ENCODE assay signal across 8 cellular contexts in genomic region chr2:199851499-199851816, GRCh38. TPM values are rescaled to one million over a fixed set of nuclear protein-coding genes. Genes with fewer than 3 reads are reported as not detected.
DNase-seq lines count a peak whose midpoint lies in the region; ATAC-seq, FAIRE-seq and TF ChIP-seq lines count a peak whose summit lies in the region.

No MANE protein-coding gene starts in this region.

- H3K27ac Mint-ChIP-seq in CD4-positive, alpha-beta T cell = peak overlapping the region; percentile 10

- H3K23me2 ChIP-seq in H1 (ENCODE audit: low read depth, low read length) = peaks cover 2% of the 10 kb centered on the region; the same call in 1 of the 2 replicates

- H4K8ac ChIP-seq in H1 (ENCODE audit: extremely low read depth, insufficient read depth, low read length) = peak overlapping the region; percentile 19; the same call in 1 of the 2 replicates

- no peaks in the 10 kb centered on the region for H3K27me3 Mint-ChIP-seq in CD4-positive, alpha-beta T cell

- no peaks in the 10 kb centered on the region for H4K20me1 ChIP-seq in H1 (replicated peaks in 1 of 2; ENCODE audit: control insufficient read depth in 1 of 2, insufficient read depth in 2 of 2, low read length in 2 of 2)

- H4K5ac ChIP-seq in H1 (ENCODE audit: insufficient read length, low read depth, low read length) = no peak overlapping the region

- H3K4me1 ChIP-seq in NT2/D1 (ENCODE audit: insufficient read depth, insufficient read length) = no peaks in the 10 kb centered on the region
- peaks cover 0 to 9% (median 3%) of the 10 kb centered on the region in 4 experiments; a peak in 3 of 7 replicates for H3K4me1 ChIP-seq in H1 (replicated peaks in 1 of 4; ENCODE audit: control insufficient read depth in 3 of 4, insufficient read depth in 4 of 4, low read length in 3 of 4)
- peaks cover 8% of the 10 kb centered on the region for H3K4me1 ChIP-seq in neuron (ENCODE audit: insufficient read depth, low read length)
- no peaks in the 10 kb centered on the region for H3K4me1 ChIP-seq in small intestine (ENCODE audit: control insufficient read depth in 2 of 2, insufficient read depth in 1 of 2, low read depth in 1 of 2, low read length in 1 of 2)

- H2AK5ac ChIP-seq in H1 (ENCODE audit: low read depth, low read length) = no peak overlapping the region

- H3K27me3 ChIP-seq in CD4-positive, alpha-beta T cell (ENCODE audit: control insufficient read depth, insufficient read depth, low read length) = no peaks in the 10 kb centered on the region
- peaks cover 8% of the 10 kb centered on the region for H3K27me3 ChIP-seq in NT2/D1 (ENCODE audit: insufficient read depth, insufficient read length)
- H3K27me3 ChIP-seq in H1 (replicated peaks in 1 of 4; ENCODE audit: control insufficient read depth in 3 of 4, extremely low read depth in 1 of 4, insufficient read depth in 3 of 4, low read length in 3 of 4) = peaks cover 0 to 2% (median under 1%) of the 10 kb centered on the region in 4 experiments; a peak in 2 of 7 replicates
- peaks cover 28% of the 10 kb centered on the region for H3K27me3 ChIP-seq in neuron (ENCODE audit: insufficient read depth, low read length)
- H3K27me3 ChIP-seq in small intestine (ENCODE audit: control insufficient read depth in 2 of 2, insufficient read depth in 2 of 2, low read length in 2 of 2) = peaks cover 0 to 1% of the 10 kb centered on the region in 2 donors

- H3K79me2 ChIP-seq in H1 (ENCODE audit: control insufficient read depth in 1 of 2, insufficient read depth in 2 of 2, low read length in 2 of 2) = no peaks in the 10 kb centered on the region

- WGBS in H1 (ENCODE audit: extremely low coverage in 1 of 2, insufficient coverage in 1 of 2, insufficient read length in 1 of 2, insufficient replicate concordance in 2 of 2, low coverage in 1 of 2, low lambda C conversion rate in 2 of 2, missing lambda C conversion rate in 1 of 2), 2 experiments = 27% methylated on average over 8 of the region's 8 CpGs; no CpG with 5 or more reads in 1 of the 2 experiments
- WGBS in small intestine, 3 donors = 17 to 34% (median 24%) methylated on average over 8 of the region's 8 CpGs

- no peak for TF ChIP-seq POLR2A in H1 (IDR thresholded peaks at IDR 0.05; ENCODE audit: control extremely low read depth in 1 of 2, low read depth in 2 of 2, low read length in 2 of 2)

- H3K4me3 Mint-ChIP-seq in CD4-positive, alpha-beta T cell = peak overlapping the region; percentile 93

- CTCF ChIA-PET in CD4-positive, alpha-beta T cell (lab: Charles Lee) = interaction anchor here (1.2 kb wide), 1 partner anchor 9 kb away, joined by 4 read pairs; no protein-coding TSS in a partner anchor
- CTCF ChIA-PET in H1 (lab: Charles Lee; ENCODE audit: partially characterized antibody) = interaction anchor here (1.4 to 2.2 kb wide), 2 partner anchors 11 to 126 kb away, joined by 4 to 16 read pairs; no protein-coding TSS in a partner anchor

- H3K9ac ChIP-seq in NT2/D1 (ENCODE audit: insufficient read length, low read depth) = peak overlapping the region; percentile 93
- no peak overlapping the region for H3K9ac ChIP-seq in H1 (replicated peaks in 1 of 4; ENCODE audit: extremely low read depth in 1 of 4, low read depth in 3 of 4, low read length in 3 of 4)

- H2BK5ac ChIP-seq in H1 (ENCODE audit: low read depth, low read length) = no peak overlapping the region

- no peak for TF ChIP-seq EP300 in H1 (IDR thresholded peaks at IDR 0.05; ENCODE audit: borderline replicate concordance in 1 of 2, low read depth in 2 of 2, low read length in 2 of 2)

- peaks cover 6% of the 10 kb centered on the region for H3K4me1 Mint-ChIP-seq in CD4-positive, alpha-beta T cell (ENCODE audit: low read depth)

- no peaks in the 10 kb centered on the region for H3K9me3 Mint-ChIP-seq in CD4-positive, alpha-beta T cell

- no peak for DNase-seq in CD4-positive, alpha-beta T cell
- DNase-seq in NT2/D1 (ENCODE audit: low read depth, low spot score) = no peak
- no peak for DNase-seq in H1 (ENCODE audit: low read depth in 1 of 2, low spot score in 2 of 2)
- DNase-seq in NCI-H526 treated with DMSO at 0.1 percent for 48 hours (lab: John Stamatoyannopoulos, UW) = no peak
- no peak for DNase-seq in small intestine

- no peaks in the 10 kb centered on the region for H3K9me3 ChIP-seq in CD4-positive, alpha-beta T cell (ENCODE audit: control insufficient read depth, low read length)
- no peaks in the 10 kb centered on the region for H3K9me3 ChIP-seq in NT2/D1 (ENCODE audit: insufficient read depth, low read length)
- no peaks in the 10 kb centered on the region for H3K9me3 ChIP-seq in H1 (ENCODE audit: insufficient read depth in 2 of 2, low read depth in 1 of 2, low read length in 1 of 2)
- no peaks in the 10 kb centered on the region for H3K9me3 ChIP-seq in neuron (ENCODE audit: low read length)
- no peaks in the 10 kb centered on the region for H3K9me3 ChIP-seq in small intestine (ENCODE audit: control insufficient read depth, low read depth)

- H2BK15ac ChIP-seq in H1 (ENCODE audit: low read length) = no peak overlapping the region

- H3K14ac ChIP-seq in H1 (ENCODE audit: insufficient read length) = no peak overlapping the region

- 0 out of 2 replicates have a peak overlapping the region, but pooled peaks have one; percentile 32 for H2BK12ac ChIP-seq in H1 (ENCODE audit: low read depth, low read length)

- H2AFZ ChIP-seq in H1 (ENCODE audit: low read length) = 0 out of 2 replicates have a peak overlapping the region, but pooled peaks have one; percentile 70
- H2AFZ ChIP-seq in neuron (ENCODE audit: low read depth, low read length) = peak overlapping the region; percentile 99

- intact Hi-C loops in CD4-positive, alpha-beta T cell (cut with DNase I, micrococcal nuclease) = loop anchor here in 1 of 2 experiments (5.0 kb wide), 1 partner anchor 56 kb away; no protein-coding TSS in a partner anchor

- H3K23ac ChIP-seq in H1 (ENCODE audit: insufficient read length) = no peak overlapping the region

- H3K4me2 ChIP-seq in H1 (ENCODE audit: insufficient read depth in 1 of 2, low read depth in 2 of 2, low read length in 2 of 2) = peak overlapping the region; percentile 79 to 86

- TF ChIP-seq RAD21 in H1 (IDR thresholded peaks at IDR 0.05 in 1 of 2, conservative IDR thresholded peaks at IDR 0.05 in 1 of 2; ENCODE audit: low read depth in 2 of 2, low read length in 2 of 2) = no peak

- H2BK120ac ChIP-seq in H1 (replicated peaks; ENCODE audit: low read depth, low read length) = no peak overlapping the region

- FAIRE-seq in H1 (lab: Jason Lieb, UNC) (no peak), small intestine (lab: Jason Lieb, UNC) (no peak)

- no peak overlapping the region for H3K4ac ChIP-seq in H1 (replicated peaks; ENCODE audit: insufficient read length, low read depth, low read length)

- no peaks in the 10 kb centered on the region for H3K79me1 ChIP-seq in H1 (ENCODE audit: low read depth, low read length)

- H3K36me3 ChIP-seq in NT2/D1 (ENCODE audit: insufficient read depth, insufficient read length, low read length) (no peaks in the 10 kb centered on the region), H1 (ENCODE audit: control insufficient read depth in 2 of 4, insufficient read depth in 4 of 4, low read length in 3 of 4) (no peaks in the 10 kb centered on the region), neuron (ENCODE audit: insufficient read depth, low read length) (no peaks in the 10 kb centered on the region), small intestine (ENCODE audit: control insufficient read depth in 2 of 2, insufficient read depth in 2 of 2, low read length in 2 of 2) (no peaks in the 10 kb centered on the region)

- no peak overlapping the region for H4K91ac ChIP-seq in H1 (replicated peaks; ENCODE audit: insufficient read length, low read length)

- no peak overlapping the region for H3K18ac ChIP-seq in H1 (ENCODE audit: extremely low read depth, low read length)

- ATAC-seq in CD4-positive, alpha-beta T cell (ENCODE audit: poor library complexity) = no peak
- no peak for ATAC-seq in GM21825 (IDR thresholded peaks at IDR 0.05; ENCODE audit: unreplicated experiment)
- ATAC-seq in GM18873 (IDR thresholded peaks at IDR 0.05; ENCODE audit: low FRiP score, unreplicated experiment) = no peak

- no peaks in the 10 kb centered on the region for H3K36me3 Mint-ChIP-seq in CD4-positive, alpha-beta T cell (ENCODE audit: low read depth)

- H3K27ac ChIP-seq in CD4-positive, alpha-beta T cell (ENCODE audit: low read depth, low read length) = no peak overlapping the region
- H3K27ac ChIP-seq in H1 (ENCODE audit: low read depth, low read length) (no peak overlapping the region), small intestine (ENCODE audit: low read depth in 1 of 2, low read length in 1 of 2) (peak overlapping the region in 1 of 2 donors; percentile 72)

- POLR2A ChIA-PET in CD4-positive, alpha-beta T cell (lab: Charles Lee) = interaction anchor here (1.0 kb wide), 1 partner anchor 1012 kb away, joined by 3 read pairs; no protein-coding TSS in a partner anchor
- POLR2A ChIA-PET in H1 (lab: Charles Lee; ENCODE audit: partially characterized antibody) = no interaction called here

- peak overlapping the region; percentile 85 for H3K4me3 ChIP-seq in NT2/D1 (ENCODE audit: insufficient read length, low read depth)
- peak overlapping the region in 3 of 4 experiments; percentile 56 to 81 (median 70); a peak in 5 of 8 replicates for H3K4me3 ChIP-seq in H1 (ENCODE audit: extremely low read depth in 1 of 4, insufficient read depth in 2 of 4, low read depth in 3 of 4, low read length in 4 of 4)
- H3K4me3 ChIP-seq in neuron (ENCODE audit: low read length) = peak overlapping the region; percentile 84
- peak overlapping the region in 1 of 2 donors; percentile 78 for H3K4me3 ChIP-seq in small intestine (ENCODE audit: low read depth in 1 of 2, low read length in 2 of 2)

- H2BK20ac ChIP-seq in H1 (ENCODE audit: low read length) = no peak overlapping the region

- peak; percentile 42 for TF ChIP-seq CTCF in CD4-positive, alpha-beta T cell (IDR thresholded peaks at IDR 0.05)
- TF ChIP-seq CTCF in H1 (IDR thresholded peaks at IDR 0.05; ENCODE audit: control extremely low read depth in 1 of 3, insufficient read depth in 1 of 3, low read depth in 1 of 3, low read length in 3 of 3) = no peak

- no peak overlapping the region for H3K56ac ChIP-seq in H1 (replicated peaks; ENCODE audit: insufficient read length, low read depth, low read length)

RNA-seq across cellular contexts. Expression of gene FTCDNL1, which starts 0.5 kb away (rescaled TPM):
- total RNA-seq in CD4-positive, alpha-beta T cell = 1 to 10 TPM in 1 of 2 experiments, under 1 TPM in 1; 0.78 to 1.3 TPM
- 0.61 and 0.97 TPM in 2 replicates for total RNA-seq in H1 (2021; fragmentation: NEBNext Ultra II Directional; extraction: Animal tissue kit (Norgen Biotek cat#: 25700))
- polyA plus RNA-seq in H1 (2011; rRNA removed) = 0.38 and 0.41 TPM in 2 replicates
- 0.65 TPM for polyA plus RNA-seq in H1 (2011; cell fraction: cytosol; rRNA removed)
- 0.47 TPM for polyA plus RNA-seq in H1 (2011; cell fraction: nucleus; rRNA removed)
- polyA plus RNA-seq in H1 (2012, experiment 1 of 2) = 0.25 to 1.3 TPM (median 0.64 TPM) in 4 replicates
- polyA plus RNA-seq in H1 (2012, experiment 2 of 2) = 0.25 TPM
- polyA plus RNA-seq in H1 (2013, experiment 1 of 2) = 0.77 TPM
- polyA plus RNA-seq in H1 (2013, experiment 2 of 2) = 0.55 TPM
- 1.8 and 4.0 TPM in 2 replicates for polyA minus RNA-seq in H1 (2011; rRNA and poly(A)+ RNA removed)
- 2.5 TPM for polyA minus RNA-seq in H1 (2011; cell fraction: cytosol; rRNA and poly(A)+ RNA removed)
- 4.2 TPM for polyA minus RNA-seq in H1 (2011; cell fraction: nucleus; rRNA and poly(A)+ RNA removed)
- under 1 TPM; 0.54 to 0.89 (median 0.81) TPM for polyA plus RNA-seq in small intestine

RNA-seq across cellular contexts. Expression of gene C2orf69, which starts 59.6 kb away (rescaled TPM):
- total RNA-seq in CD4-positive, alpha-beta T cell = 10 to 100 TPM; 12.5 to 13.7 TPM
- 32.0 and 32.3 TPM in 2 replicates for total RNA-seq in H1 (2021; fragmentation: NEBNext Ultra II Directional; extraction: Animal tissue kit (Norgen Biotek cat#: 25700))
- polyA plus RNA-seq in H1 (2011; rRNA removed) (3.9 and 5.1 TPM in 2 replicates), small intestine (1 to 10 TPM; 6.8 to 8.3 (median 7.7) TPM)
- 5.4 TPM for polyA plus RNA-seq in H1 (2011; cell fraction: cytosol; rRNA removed)
- polyA plus RNA-seq in H1 (2011; cell fraction: nucleus; rRNA removed) = 7.3 TPM
- 6.6 to 16.7 TPM (median 8.8 TPM) in 4 replicates for polyA plus RNA-seq in H1 (2012, experiment 1 of 2)
- polyA plus RNA-seq in H1 (2012, experiment 2 of 2) = 1.3 TPM
- 21.8 TPM for polyA plus RNA-seq in H1 (2013, experiment 1 of 2)
- polyA plus RNA-seq in H1 (2013, experiment 2 of 2) = 20.3 TPM
- 6.7 and 9.7 TPM in 2 replicates for polyA minus RNA-seq in H1 (2011; rRNA and poly(A)+ RNA removed)
- 9.2 TPM for polyA minus RNA-seq in H1 (2011; cell fraction: cytosol; rRNA and poly(A)+ RNA removed)
- polyA minus RNA-seq in H1 (2011; cell fraction: nucleus; rRNA and poly(A)+ RNA removed) = 29.8 TPM
